ENCODE assay signal across 18 cellular contexts in genomic region chr2:45083175-45083574, GRCh38.
DNase-seq lines count a peak whose midpoint lies in the region; ATAC-seq and TF ChIP-seq lines count a peak whose summit lies in the region.
"Had no signal": no experiment of that assay in that cellular context is flagged by ENCODE, and none has a peak within 500 bp of the region (broad histone marks: within the 10 kb centered on the region; RNA-seq: fewer than 3 reads in every experiment).

No MANE protein-coding gene starts in this region.

- no peaks in the 10 kb centered on the region for H3K27me3 ChIP-seq in left lung
- H3K27me3 ChIP-seq in heart right ventricle = peaks cover 0 to 6% (median 0%) of the 10 kb centered on the region in 7 donors
- H3K27me3 ChIP-seq: tibial artery had no signal

- POLR2A ChIA-PET in OCI-LY7 (lab: Charles Lee) = interaction anchor here (1.0 kb wide), 1 partner anchor 37 kb away, joined by 3 read pairs; no protein-coding TSS in a partner anchor

- H3K36me3 ChIP-seq in OCI-LY7 (ENCODE audit: insufficient read depth, low read length) = no peaks in the 10 kb centered on the region
- H3K36me3 ChIP-seq in left lung = no peaks in the 10 kb centered on the region
- H3K36me3 ChIP-seq in heart right ventricle = no peaks in the 10 kb centered on the region
- H3K36me3 ChIP-seq: tibial artery had no signal

- intact Hi-C loops in OCI-LY7 (cut with micrococcal nuclease; ENCODE audit: unreplicated experiment) = no loop called here
- intact Hi-C loops in left lung (cut with DNase I) = no loop called here
- intact Hi-C loops in heart right ventricle (cut with DNase I) = no loop called here

- H3K9me2 ChIP-seq in OCI-LY7 (ENCODE audit: insufficient read depth, low read length) = no peaks in the 10 kb centered on the region

- peak; percentile 52 for TF ChIP-seq CTCF in OCI-LY7 (conservative IDR thresholded peaks at IDR 0.05; ENCODE audit: low read length)
- TF ChIP-seq CTCF in left lung (IDR thresholded peaks at IDR 0.05) = no peak
- no peak for TF ChIP-seq CTCF in heart right ventricle (IDR thresholded peaks at IDR 0.05)

- H3K27ac ChIP-seq in OCI-LY7 (ENCODE audit: low read depth, low read length, poor library complexity, severe bottlenecking) (peak overlapping the region; percentile 20), left lung (no peak overlapping the region), heart right ventricle (no peak overlapping the region)
- H3K27ac ChIP-seq: parathyroid adenoma, tibial artery had no signal

- H3K4me3 ChIP-seq in OCI-LY7 (ENCODE audit: low read depth, low read length, poor library complexity, severe bottlenecking) = no peak overlapping the region
- H3K4me3 ChIP-seq in left lung = no peak overlapping the region
- H3K4me3 ChIP-seq in heart right ventricle = no peak overlapping the region
- H3K4me3 ChIP-seq: tibial artery had no signal

- peak overlapping the region; percentile 49; the same call in 1 of the 2 replicates for H2AFZ ChIP-seq in OCI-LY7 (ENCODE audit: low read length)
- H2AFZ ChIP-seq: parathyroid adenoma had no signal

- in situ Hi-C loops in KBM-7 (cut with MboI; ENCODE audit: low pct_unique_long_range_greater_than_20kb, low sequenced_read_pairs) = no loop called here

- H3K4me2 ChIP-seq in OCI-LY7 (ENCODE audit: low read length) = no peak overlapping the region

- H4K20me1 ChIP-seq in OCI-LY7 (ENCODE audit: insufficient read depth, low read length) = no peaks in the 10 kb centered on the region

- DNase-seq in NCI-H1417 (lab: John Stamatoyannopoulos, UW) (peak; percentile 30 to 65 (median 39)), NCI-H1417 treated with DMSO at 0.1 percent for 48 hours (lab: John Stamatoyannopoulos, UW) (no peak), KBM-7 (peak; percentile 37), OCI-LY7 (ENCODE audit: low spot score) (peak; percentile 53), left lung (no peak), cortex of kidney (lab: John Stamatoyannopoulos, UW) (no peak), SHP77 treated with DMSO at 0.1 percent for 48 hours (lab: John Stamatoyannopoulos, UW) (no peak), heart right ventricle (no peak)
- DNase-seq: activated CD8-positive, alpha-beta memory T cell treated with anti-CD3 and anti-CD28 coated beads, Interleukin-2, amount 10 ng/mL, durations not matched to agents 7 days and 5 days; activated naive CD4-positive, alpha-beta T cell; hippocampal formation; KG1; NCI-H1436 treated with DMSO at 0.1 percent for 48 hours; NCI-H526; small intestine; tibial artery had no signal

- H3K79me2 ChIP-seq in OCI-LY7 (ENCODE audit: insufficient read depth, low read depth, low read length) = no peaks in the 10 kb centered on the region
- H3K79me2 ChIP-seq: parathyroid adenoma had no signal

- ATAC-seq in left lung = peak; percentile 71
- ATAC-seq in heart right ventricle = no peak
- ATAC-seq: activated CD4-positive, CD25-positive, alpha-beta regulatory T cell treated with anti-CD3 and anti-CD28 coated beads, Interleukin-2, amount 50 U/mL, for 24 hours; activated CD8-positive, alpha-beta memory T cell treated with anti-CD3 and anti-CD28 coated beads, Interleukin-2, amount 10 ng/mL, durations not matched to agents 7 days and 5 days had no signal

- no TSS peak for BruUV-seq in OCI-LY7 (replicated peaks; lab: Mats Ljungman, UMichigan)

- 41 to 46% methylated on average over 4 of the region's 4 CpGs for WGBS in heart right ventricle, 2 donors

- CTCF ChIA-PET in OCI-LY7 (lab: Charles Lee; ENCODE audit: unreplicated experiment) = no interaction called here

- H3K9me3 ChIP-seq in OCI-LY7 (ENCODE audit: low read length) (no peaks in the 10 kb centered on the region), left lung (no peaks in the 10 kb centered on the region), heart right ventricle (no peaks in the 10 kb centered on the region)
- H3K9me3 ChIP-seq: tibial artery had no signal

- H3K4me1 ChIP-seq in OCI-LY7 (ENCODE audit: insufficient read depth, low read length, poor library complexity, severe bottlenecking) = peaks cover 21% of the 10 kb centered on the region
- H3K4me1 ChIP-seq in left lung = no peaks in the 10 kb centered on the region
- H3K4me1 ChIP-seq in heart right ventricle = no peaks in the 10 kb centered on the region
- H3K4me1 ChIP-seq: parathyroid adenoma, tibial artery had no signal

Comparison
In these comparisons a context has a peak if more than half of its experiments do, and no peak if none do; other contexts are left out.
1. DNase-seq: peak in NCI-H1417 (3 of 3), KBM-7 (single experiment) and OCI-LY7 (single experiment); none in NCI-H1417 treated with DMSO at 0.1 percent for 48 hours (single experiment), left lung (0 of 2), cortex of kidney (single experiment), SHP77 treated with DMSO at 0.1 percent for 48 hours (single experiment) and heart right ventricle (0 of 2).